In genomic region chr1:88984553-88984945, GRCh38 we compare ENCODE assay signal across 9 cellular contexts. TPM values are rescaled to one million over a fixed set of nuclear protein-coding genes. Genes with fewer than 3 reads are reported as not detected.
DNase-seq lines count a peak whose midpoint lies in the region; ATAC-seq and TF ChIP-seq lines count a peak whose summit lies in the region.
"Had no signal": no experiment of that assay in that cellular context is flagged by ENCODE, and none has a peak within 500 bp of the region (broad histone marks: within the 10 kb centered on the region; RNA-seq: fewer than 3 reads in every experiment).

No MANE protein-coding gene starts in this region.

- CTCF ChIA-PET in AG04450 (lab: Charles Lee): interaction anchor here (0.6 to 3.6 kb wide), 37 partner anchors 8 to 778 kb away, joined by 3 to 84 read pairs (median 5); partner anchors contain the start of genes GBP1 and GBP3

- H3K27me3 ChIP-seq in AG04450 (ENCODE audit: control insufficient read depth, insufficient read depth, low read length) (no peaks in the 10 kb centered on the region), Karpas-422 (ENCODE audit: low read length) (no peaks in the 10 kb centered on the region), brain microvascular endothelial cell (replicated peaks) (no peaks in the 10 kb centered on the region)
- H3K27me3 ChIP-seq: SJSA1 had no signal

- H3K4me2 ChIP-seq in Karpas-422 (ENCODE audit: low read depth, low read length, poor library complexity, severe bottlenecking): peak overlapping the region; percentile 72

- DNase-seq in AG04450 (ENCODE audit: low read depth, low spot score) (no peak), Karpas-422 (peak; percentile 88), brain microvascular endothelial cell (no peak), NCI-H2081 (lab: John Stamatoyannopoulos, UW) (no peak), hippocampal formation (lab: John Stamatoyannopoulos, UW) (no peak)
- DNase-seq in natural killer cell treated with Interleukin-12 subunit alpha and Interleukin-12 subunit beta and Interleukin-15 and Interleukin-18, amount 100 ng/mL, for 72 hours (ENCODE audit: low spot score): no peak

- peak overlapping the region; percentile 59 for H3K4me3 Mint-ChIP-seq in natural killer cell treated with Interleukin-12 subunit alpha and Interleukin-12 subunit beta and Interleukin-15 and Interleukin-18, amount 100 ng/mL, for 72 hours

- TF ChIP-seq CTCF in AG04450 (IDR thresholded peaks at IDR 0.05; ENCODE audit: low read depth, low read length) (no peak), brain microvascular endothelial cell (IDR thresholded peaks at IDR 0.05; ENCODE audit: low read depth, low read length, missing control alignments) (no peak)

- H3K4me3 ChIP-seq in AG04450 (ENCODE audit: low read depth, low read length) (no peak overlapping the region; the same call in 1 of the 2 replicates), Karpas-422 (ENCODE audit: low read length) (peak overlapping the region; percentile 26), brain microvascular endothelial cell (ENCODE audit: low read depth, low read length) (no peak overlapping the region)
- H3K4me3 ChIP-seq: SJSA1 had no signal

- peaks cover 58% of the 10 kb centered on the region for H3K36me3 Mint-ChIP-seq in natural killer cell treated with Interleukin-12 subunit alpha and Interleukin-12 subunit beta and Interleukin-15 and Interleukin-18, amount 100 ng/mL, for 72 hours

- peak overlapping the region; percentile 55 for H3K9ac ChIP-seq in Karpas-422 (ENCODE audit: low read length)

- H2AFZ ChIP-seq in Karpas-422 (ENCODE audit: low read length): no peak overlapping the region

- POLR2A ChIA-PET in AG04450 (lab: Yijun Ruan, JAX): no interaction called here

- no peaks in the 10 kb centered on the region for H3K9me3 ChIP-seq in AG04450 (ENCODE audit: control insufficient read depth, insufficient read depth, low read length)
- H3K9me3 ChIP-seq in Karpas-422 (ENCODE audit: low read length): no peaks in the 10 kb centered on the region
- H3K9me3 ChIP-seq: SJSA1 had no signal

- H3K79me2 ChIP-seq in Karpas-422 (ENCODE audit: low read length): peaks cover 99% of the 10 kb centered on the region

- in situ Hi-C loops in brain microvascular endothelial cell (cut with HindIII; ENCODE audit: low pct_ligation_motif_present, low sequenced_read_pairs): no loop called here

- H3K4me1 Mint-ChIP-seq in natural killer cell treated with Interleukin-12 subunit alpha and Interleukin-12 subunit beta and Interleukin-15 and Interleukin-18, amount 100 ng/mL, for 72 hours (ENCODE audit: low read depth in 2 of 2): peaks cover 68 to 75% of the 10 kb centered on the region in 2 donors

- no peak for ATAC-seq in natural killer cell treated with Interleukin-12 subunit alpha and Interleukin-12 subunit beta and Interleukin-15 and Interleukin-18, amount 100 ng/mL, for 72 hours
- no peak for ATAC-seq in GM19397 (IDR thresholded peaks at IDR 0.05; ENCODE audit: unreplicated experiment)
- ATAC-seq in HG02571 (IDR thresholded peaks at IDR 0.05; ENCODE audit: unreplicated experiment): no peak

- H3K9me3 Mint-ChIP-seq in natural killer cell treated with Interleukin-12 subunit alpha and Interleukin-12 subunit beta and Interleukin-15 and Interleukin-18, amount 100 ng/mL, for 72 hours: peaks cover 6% of the 10 kb centered on the region

- no peaks in the 10 kb centered on the region for H3K9me2 ChIP-seq in Karpas-422 (replicated peaks; ENCODE audit: insufficient read depth, low read length)

- H3K27me3 Mint-ChIP-seq in natural killer cell treated with Interleukin-12 subunit alpha and Interleukin-12 subunit beta and Interleukin-15 and Interleukin-18, amount 100 ng/mL, for 72 hours: no peaks in the 10 kb centered on the region

- no peaks in the 10 kb centered on the region for H4K20me1 ChIP-seq in Karpas-422 (ENCODE audit: insufficient read depth, low read depth, low read length)

- peak overlapping the region; percentile 89 to 96 for H3K27ac Mint-ChIP-seq in natural killer cell treated with Interleukin-12 subunit alpha and Interleukin-12 subunit beta and Interleukin-15 and Interleukin-18, amount 100 ng/mL, for 72 hours

- H3K27ac ChIP-seq in AG04450 (ENCODE audit: low read depth, low read length) (peak overlapping the region; percentile 66), Karpas-422 (ENCODE audit: low read length) (peak overlapping the region; percentile 91), brain microvascular endothelial cell (peak overlapping the region; percentile 69)

- H3K36me3 ChIP-seq in Karpas-422 (ENCODE audit: insufficient read depth, low read length) (peaks cover 42% of the 10 kb centered on the region; the same call in 1 of the 2 replicates), brain microvascular endothelial cell (replicated peaks) (peaks cover 8% of the 10 kb centered on the region)

- H3K4me1 ChIP-seq in Karpas-422 (ENCODE audit: low read length): peaks cover 96% of the 10 kb centered on the region

RNA-seq across cellular contexts. Expression of gene KYAT3, which starts 7.9 kb away (rescaled TPM):
- polyA plus RNA-seq in AG04450 (2011; rRNA removed): 40.9 and 54.9 TPM in 2 replicates
- polyA minus RNA-seq in AG04450 (2011; rRNA and poly(A)+ RNA removed): 13.1 and 24.1 TPM in 2 replicates
- 19.1 and 36.0 TPM in 2 replicates for total RNA-seq in Karpas-422 (2014; rRNA removed; shearing (Covaris generic); ENCODE audit: low replicate concordance)
- total RNA-seq in natural killer cell treated with Interleukin-12 subunit alpha and Interleukin-12 subunit beta and Interleukin-15 and Interleukin-18, amount 100 ng/mL, for 72 hours: 10 to 100 TPM; 28.0 to 32.6 TPM

RNA-seq across cellular contexts. Expression of gene RBMXL1, which starts 7.9 kb away (rescaled TPM):
- polyA plus RNA-seq in AG04450 (2011; rRNA removed): 7.1 and 8.8 TPM in 2 replicates
- polyA minus RNA-seq in AG04450 (2011; rRNA and poly(A)+ RNA removed): 7.0 and 9.4 TPM in 2 replicates
- total RNA-seq in Karpas-422 (2014; rRNA removed; shearing (Covaris generic); ENCODE audit: low replicate concordance): 10.3 and 10.6 TPM in 2 replicates
- total RNA-seq in natural killer cell treated with Interleukin-12 subunit alpha and Interleukin-12 subunit beta and Interleukin-15 and Interleukin-18, amount 100 ng/mL, for 72 hours: 10 to 100 TPM; 30.1 to 30.9 TPM

RNA-seq across cellular contexts. Expression of gene GBP3, which starts 38.1 kb away (rescaled TPM):
- 77.1 and 94.1 TPM in 2 replicates for polyA plus RNA-seq in AG04450 (2011; rRNA removed)
- polyA minus RNA-seq in AG04450 (2011; rRNA and poly(A)+ RNA removed): 73.0 and 91.2 TPM in 2 replicates
- total RNA-seq in Karpas-422 (2014; rRNA removed; shearing (Covaris generic); ENCODE audit: low replicate concordance): 2.7 and 3.2 TPM in 2 replicates
- 10 to 100 TPM; 36.6 to 88.6 TPM for total RNA-seq in natural killer cell treated with Interleukin-12 subunit alpha and Interleukin-12 subunit beta and Interleukin-15 and Interleukin-18, amount 100 ng/mL, for 72 hours
